ENCODE assay signal across 27 cellular contexts in genomic region chr2:72830273-72830672, GRCh38. TPM values are rescaled to one million over a fixed set of nuclear protein-coding genes. Genes with fewer than 3 reads are reported as not detected.
A peak's percentile ranks its signal among the peaks of the same experiment; 100 is the strongest.
DNase-seq lines count a peak whose midpoint lies in the region; ATAC-seq and TF ChIP-seq lines count a peak whose summit lies in the region.
"Had no signal": no experiment of that assay in that cellular context is flagged by ENCODE, and none has a peak within 500 bp of the region (broad histone marks: within the 10 kb centered on the region; RNA-seq: fewer than 3 reads in every experiment).

No MANE protein-coding gene starts in this region.

- H3K4me3 Mint-ChIP-seq in T-helper 1 cell treated with Interleukin-12 subunit alpha and Interleukin-12 subunit beta and Interleukin-4 antibody, amounts not matched to agents 30 μg/mL and 1 μg/mL, for 36 hours: peak overlapping the region; percentile 12
- peak overlapping the region; percentile 17 for H3K4me3 Mint-ChIP-seq in activated T-helper 1 cell treated with anti-CD3 and anti-CD28 coated beads, Interleukin-12 subunit alpha, Interleukin-12 subunit beta, Interleukin-2, Interleukin-4 antibody, amounts not matched to agents 30 ng/mL and 10 ng/mL and 1 ng/mL, durations not matched to agents 14 hours and 24 hours and 36 hours
- H3K4me3 Mint-ChIP-seq: effector memory CD8-positive, alpha-beta T cell; immature natural killer cell; memory B cell; nephron progenitor cell; stimulated activated effector memory CD8-positive, alpha-beta T cell treated with anti-CD3 and anti-CD28 coated beads, Interleukin-12 subunit alpha, Interleukin-12 subunit beta, amount 100 ng/mL, for 72 hours; T-helper 17 cell had no signal

- peaks cover 4% of the 10 kb centered on the region for H3K27me3 Mint-ChIP-seq in T-helper 1 cell treated with Interleukin-12 subunit alpha and Interleukin-12 subunit beta and Interleukin-4 antibody, amounts not matched to agents 30 μg/mL and 1 μg/mL, for 36 hours (ENCODE audit: low read depth)
- H3K27me3 Mint-ChIP-seq in activated T-helper 1 cell treated with anti-CD3 and anti-CD28 coated beads, Interleukin-12 subunit alpha, Interleukin-12 subunit beta, Interleukin-2, Interleukin-4 antibody, amounts not matched to agents 30 ng/mL and 10 ng/mL and 1 ng/mL, durations not matched to agents 14 hours and 24 hours and 36 hours (ENCODE audit: insufficient read depth): no peaks in the 10 kb centered on the region

- H3K9me3 Mint-ChIP-seq in T-helper 1 cell treated with Interleukin-12 subunit alpha and Interleukin-12 subunit beta and Interleukin-4 antibody, amounts not matched to agents 30 μg/mL and 1 μg/mL, for 36 hours: no peaks in the 10 kb centered on the region
- H3K9me3 Mint-ChIP-seq in activated T-helper 1 cell treated with anti-CD3 and anti-CD28 coated beads, Interleukin-12 subunit alpha, Interleukin-12 subunit beta, Interleukin-2, Interleukin-4 antibody, amounts not matched to agents 30 ng/mL and 10 ng/mL and 1 ng/mL, durations not matched to agents 14 hours and 24 hours and 36 hours: no peaks in the 10 kb centered on the region
- H3K9me3 Mint-ChIP-seq: effector memory CD8-positive, alpha-beta T cell; immature natural killer cell; memory B cell; nephron progenitor cell; stimulated activated effector memory CD8-positive, alpha-beta T cell treated with anti-CD3 and anti-CD28 coated beads, Interleukin-12 subunit alpha, Interleukin-12 subunit beta, amount 100 ng/mL, for 72 hours had no signal

- intact Hi-C loops in activated T-helper 1 cell treated with anti-CD3 and anti-CD28 coated beads, Interleukin-12 subunit alpha, Interleukin-12 subunit beta, Interleukin-2, Interleukin-4 antibody, amounts not matched to agents 30 ng/mL and 10 ng/mL and 1 ng/mL, durations not matched to agents 14 hours and 24 hours and 36 hours (cut with micrococcal nuclease): no loop called here
- intact Hi-C loops in head of caudate nucleus (cut with DNase I) (no loop called here), lower leg skin (cut with DNase I; ENCODE audit: low total_unique reads) (no loop called here)

- peaks cover 26% of the 10 kb centered on the region for H3K4me1 Mint-ChIP-seq in T-helper 1 cell treated with Interleukin-12 subunit alpha and Interleukin-12 subunit beta and Interleukin-4 antibody, amounts not matched to agents 30 μg/mL and 1 μg/mL, for 36 hours (ENCODE audit: low read depth)
- H3K4me1 Mint-ChIP-seq in activated T-helper 1 cell treated with anti-CD3 and anti-CD28 coated beads, Interleukin-12 subunit alpha, Interleukin-12 subunit beta, Interleukin-2, Interleukin-4 antibody, amounts not matched to agents 30 ng/mL and 10 ng/mL and 1 ng/mL, durations not matched to agents 14 hours and 24 hours and 36 hours (ENCODE audit: low read depth): peaks cover 31% of the 10 kb centered on the region

- peak overlapping the region; percentile 63 for H3K27ac Mint-ChIP-seq in T-helper 1 cell treated with Interleukin-12 subunit alpha and Interleukin-12 subunit beta and Interleukin-4 antibody, amounts not matched to agents 30 μg/mL and 1 μg/mL, for 36 hours
- H3K27ac Mint-ChIP-seq in activated T-helper 1 cell treated with anti-CD3 and anti-CD28 coated beads, Interleukin-12 subunit alpha, Interleukin-12 subunit beta, Interleukin-2, Interleukin-4 antibody, amounts not matched to agents 30 ng/mL and 10 ng/mL and 1 ng/mL, durations not matched to agents 14 hours and 24 hours and 36 hours: no peak overlapping the region
- H3K27ac Mint-ChIP-seq: effector memory CD8-positive, alpha-beta T cell; immature natural killer cell; memory B cell; nephron progenitor cell; stimulated activated effector memory CD8-positive, alpha-beta T cell treated with anti-CD3 and anti-CD28 coated beads, Interleukin-12 subunit alpha, Interleukin-12 subunit beta, amount 100 ng/mL, for 72 hours; T-helper 17 cell had no signal

- peaks cover 2% of the 10 kb centered on the region for H3K36me3 Mint-ChIP-seq in T-helper 1 cell treated with Interleukin-12 subunit alpha and Interleukin-12 subunit beta and Interleukin-4 antibody, amounts not matched to agents 30 μg/mL and 1 μg/mL, for 36 hours (ENCODE audit: low read depth)
- no peaks in the 10 kb centered on the region for H3K36me3 Mint-ChIP-seq in activated T-helper 1 cell treated with anti-CD3 and anti-CD28 coated beads, Interleukin-12 subunit alpha, Interleukin-12 subunit beta, Interleukin-2, Interleukin-4 antibody, amounts not matched to agents 30 ng/mL and 10 ng/mL and 1 ng/mL, durations not matched to agents 14 hours and 24 hours and 36 hours (ENCODE audit: low read depth)
- H3K36me3 Mint-ChIP-seq: memory B cell; stimulated activated effector memory CD8-positive, alpha-beta T cell treated with anti-CD3 and anti-CD28 coated beads, Interleukin-12 subunit alpha, Interleukin-12 subunit beta, amount 100 ng/mL, for 72 hours had no signal

- 89 to 92% methylated on average over 3 of the region's 3 CpGs for WGBS in lower leg skin, 2 donors

- TF ChIP-seq POLR2A in lower leg skin (IDR thresholded peaks at IDR 0.05): no peak

- DNase-seq in T-helper 1 cell (no peak), head of caudate nucleus (no peak), lower leg skin (ENCODE audit: low spot score in 2 of 2) (no peak)
- DNase-seq in activated T-helper 1 cell treated with anti-CD3 and anti-CD28 coated beads, Interleukin-12 subunit alpha, Interleukin-12 subunit beta, Interleukin-2, Interleukin-4 antibody, amounts not matched to agents 30 ng/mL and 10 ng/mL and 1 ng/mL, durations not matched to agents 14 hours and 24 hours and 36 hours (ENCODE audit: low spot score): no peak
- DNase-seq: adrenal gland; C1 segment of cervical spinal cord; central memory CD4-positive, alpha-beta T cell; effector memory CD8-positive, alpha-beta T cell; erythroblast; immature natural killer cell; KG1; left colon; MG63; NCI-H2029; NCI-H524 treated with DMSO at 0.1 percent for 48 hours; nephron progenitor cell; SK-N-SH; stimulated activated CD4-positive, alpha-beta T cell treated with anti-CD3 and anti-CD28 coated beads, Interleukin-15, amount 100 ng/mL, for 24 hours; T-helper 17 cell; upper lobe of left lung had no signal

- H3K4me3 ChIP-seq in lower leg skin (ENCODE audit: low read depth, poor library complexity, severe bottlenecking): no peak overlapping the region
- H3K4me3 ChIP-seq: adrenal gland, MG63, upper lobe of left lung had no signal

- no peak for TF ChIP-seq CTCF in lower leg skin (IDR thresholded peaks at IDR 0.05)

- ATAC-seq in GM19395 (IDR thresholded peaks at IDR 0.05; ENCODE audit: unreplicated experiment) (peak; percentile 43), HG03280 (IDR thresholded peaks at IDR 0.05; ENCODE audit: unreplicated experiment) (peak; percentile 53), HG03571 (IDR thresholded peaks at IDR 0.05; ENCODE audit: unreplicated experiment) (no peak)
- ATAC-seq: effector memory CD8-positive, alpha-beta T cell; left colon; Right ventricle myocardium inferior; stimulated activated effector memory CD8-positive, alpha-beta T cell treated with anti-CD3 and anti-CD28 coated beads, Interleukin-12 subunit alpha, Interleukin-12 subunit beta, amount 100 ng/mL, for 72 hours; T-helper 17 cell had no signal

RNA-seq across cellular contexts. Expression of gene EXOC6B, which starts 4.4 kb away (rescaled TPM):
- 6.8 and 7.7 TPM in 2 replicates for total RNA-seq in activated T-helper 1 cell treated with anti-CD3 and anti-CD28 coated beads, Interleukin-12 subunit alpha, Interleukin-12 subunit beta, Interleukin-2, Interleukin-4 antibody, amounts not matched to agents 30 ng/mL and 10 ng/mL and 1 ng/mL, durations not matched to agents 14 hours and 24 hours and 36 hours
- 100 to 1,000 TPM in 3 of 4 donors, 10 to 100 TPM in 1; 85.8 to 164 (median 103) TPM for total RNA-seq in lower leg skin

RNA-seq across cellular contexts. Expression of gene SPR, which starts 56.9 kb away (rescaled TPM):
- 10.9 and 11.2 TPM in 2 replicates for total RNA-seq in activated T-helper 1 cell treated with anti-CD3 and anti-CD28 coated beads, Interleukin-12 subunit alpha, Interleukin-12 subunit beta, Interleukin-2, Interleukin-4 antibody, amounts not matched to agents 30 ng/mL and 10 ng/mL and 1 ng/mL, durations not matched to agents 14 hours and 24 hours and 36 hours
- 10 to 100 TPM in 3 of 4 donors, 1 to 10 TPM in 1; 8.0 to 20.3 (median 15.0) TPM for total RNA-seq in lower leg skin

Comparison
In these comparisons a context has a peak if more than half of its experiments do, and no peak if none do; other contexts are left out.
1. RNA of gene EXOC6B, which starts 4.4 kb away (total RNA-seq): 85.8 to 164 TPM in lower leg skin; 6.8 to 7.7 TPM in activated T-helper 1 cell treated with anti-CD3 and anti-CD28 coated beads, Interleukin-12 subunit alpha, Interleukin-12 subunit beta, Interleukin-2, Interleukin-4 antibody, amounts not matched to agents 30 ng/mL and 10 ng/mL and 1 ng/mL, durations not matched to agents 14 hours and 24 hours and 36 hours; every median in the first group is over 10 times any median in the second.